33 cellular contexts compared by ENCODE assay signal in genomic region chr5:181265092-181265671, GRCh38. TPM values are rescaled to one million over a fixed set of nuclear protein-coding genes. Genes with fewer than 3 reads are reported as not detected.
DNase-seq lines count a peak whose midpoint lies in the region; ATAC-seq, FAIRE-seq and TF ChIP-seq lines count a peak whose summit lies in the region.
"Had no signal": no experiment of that assay in that cellular context is flagged by ENCODE, and none has a peak within 500 bp of the region (broad histone marks: within the 10 kb centered on the region; RNA-seq: fewer than 3 reads in every experiment).

No MANE protein-coding gene starts in this region.

- in situ Hi-C loops in HepG2 (cut with HindIII; ENCODE audit: extremely low pct_ligation_motif_present, low pct_unique_long_range_greater_than_20kb): no loop called here

- H4K20me1 ChIP-seq in HepG2 (ENCODE audit: insufficient read depth, low read length): no peaks in the 10 kb centered on the region

- POLR2A ChIA-PET in HepG2 (lab: Yijun Ruan, JAX): interaction anchor here (0.7 kb wide), 1 partner anchor 22 kb away, joined by 3 read pairs; no protein-coding TSS in a partner anchor

- no peak overlapping the region for H3K4me2 ChIP-seq in HepG2 (ENCODE audit: low read depth, low read length)
- H3K4me2 ChIP-seq: BLaER1 had no signal

- CTCF ChIA-PET in HepG2 (lab: Yijun Ruan, JAX; ENCODE audit: low intra/inter-chr PET ratio, low total read pairs): no interaction called here

- TF ChIP-seq POLR2A in HepG2 (IDR thresholded peaks at IDR 0.05; ENCODE audit: insufficient read depth in 1 of 2, low read depth in 2 of 2, low read length in 2 of 2) (no peak), right lobe of liver (IDR thresholded peaks at IDR 0.05) (no peak)

- peak overlapping the region; percentile 41 for H3K4me3 Mint-ChIP-seq in natural killer cell treated with Interleukin-12 subunit alpha and Interleukin-12 subunit beta and Interleukin-15 and Interleukin-18, amount 100 ng/mL, for 72 hours
- H3K4me3 Mint-ChIP-seq: activated CD4-positive, alpha-beta memory T cell treated with anti-CD3 and anti-CD28 coated beads, Interleukin-2, amount 10 ng/mL, durations not matched to agents 7 days and 5 days; activated naive CD4-positive, alpha-beta T cell treated with anti-CD3 and anti-CD28 coated beads, Interleukin-2, amount 10 ng/mL, durations not matched to agents 7 days and 5 days; memory B cell had no signal

- TF ChIP-seq EP300 in HepG2 (IDR thresholded peaks at IDR 0.05; ENCODE audit: low read depth in 2 of 2, low read length in 2 of 2) (no peak), HepG2 (CRISPR knock-in tag; IDR thresholded peaks at IDR 0.05; ENCODE audit: borderline replicate concordance) (no peak)

- H3K4me3 ChIP-seq in HepG2 (replicated peaks in 1 of 3; ENCODE audit: insufficient read depth in 1 of 3, low read depth in 2 of 3, low read length in 3 of 3) (no peak overlapping the region), right lobe of liver (no peak overlapping the region)
- H3K4me3 ChIP-seq: BLaER1, esophagus muscularis mucosa, MG63, psoas muscle, SJCRH30, tibial artery had no signal

- H3K79me2 ChIP-seq in HepG2 (ENCODE audit: insufficient read depth, low read length): peaks cover 9% of the 10 kb centered on the region

- 72% methylated on average over 14 of the region's 18 CpGs for WGBS in HepG2 (ENCODE audit: low lambda C conversion rate)
- whole genome bisulfite sequencing in right lobe of liver (ENCODE audit: insufficient coverage, low coverage, low lambda C conversion rate, missing lambda C conversion rate): 71% methylated on average over 6 of the region's 18 CpGs

- H3K27me3 Mint-ChIP-seq in natural killer cell treated with Interleukin-12 subunit alpha and Interleukin-12 subunit beta and Interleukin-15 and Interleukin-18, amount 100 ng/mL, for 72 hours: no peaks in the 10 kb centered on the region
- H3K27me3 Mint-ChIP-seq: activated CD4-positive, alpha-beta memory T cell treated with anti-CD3 and anti-CD28 coated beads, Interleukin-2, amount 10 ng/mL, durations not matched to agents 7 days and 5 days; memory B cell had no signal

- peaks cover 3 to 6% of the 10 kb centered on the region in 2 experiments; a peak in 3 of 5 replicates for H3K36me3 ChIP-seq in HepG2 (replicated peaks in 1 of 2; ENCODE audit: control insufficient read depth in 1 of 2, insufficient read depth in 2 of 2, low read length in 2 of 2)
- no peaks in the 10 kb centered on the region for H3K36me3 ChIP-seq in right lobe of liver

- H2AFZ ChIP-seq in HepG2 (ENCODE audit: low read length): no peak overlapping the region

- H3K9me3 Mint-ChIP-seq in natural killer cell treated with Interleukin-12 subunit alpha and Interleukin-12 subunit beta and Interleukin-15 and Interleukin-18, amount 100 ng/mL, for 72 hours: no peaks in the 10 kb centered on the region
- H3K9me3 Mint-ChIP-seq: activated CD4-positive, alpha-beta memory T cell treated with anti-CD3 and anti-CD28 coated beads, Interleukin-2, amount 10 ng/mL, durations not matched to agents 7 days and 5 days; activated naive CD4-positive, alpha-beta T cell treated with anti-CD3 and anti-CD28 coated beads, Interleukin-2, amount 10 ng/mL, durations not matched to agents 7 days and 5 days; memory B cell had no signal

- H3K27me3 ChIP-seq in HepG2 (ENCODE audit: control insufficient read depth in 1 of 2, insufficient read depth in 2 of 2, low read length in 2 of 2) (no peaks in the 10 kb centered on the region; a peak in 1 of 5 replicates), right lobe of liver (no peaks in the 10 kb centered on the region)
- H3K27me3 ChIP-seq: BLaER1, esophagus muscularis mucosa, MG63, SJCRH30, tibial artery had no signal

- no peaks in the 10 kb centered on the region for H3K9me3 ChIP-seq in HepG2 (ENCODE audit: low read length)
- no peaks in the 10 kb centered on the region for H3K9me3 ChIP-seq in right lobe of liver
- H3K9me3 ChIP-seq: BLaER1, Caco-2, esophagus muscularis mucosa, MG63, psoas muscle, SJCRH30, tibial artery had no signal

- no peak for DNase-seq in HepG2 (ENCODE audit: low spot score)
- DNase-seq in right lobe of liver: no peak
- peak; percentile 46 for DNase-seq in activated gamma-delta T cell treated with anti-CD3 and anti-CD28 coated beads, Interleukin-2, amount 50 U/mL, for 16 hours (ENCODE audit: low read depth)
- no peak for DNase-seq in natural killer cell treated with Interleukin-12 subunit alpha and Interleukin-12 subunit beta and Interleukin-15 and Interleukin-18, amount 100 ng/mL, for 72 hours (ENCODE audit: low spot score)
- no peak for DNase-seq in D721Med (ENCODE audit: insufficient read length, low spot score)
- no peak for DNase-seq in NCI-H2107 treated with DMSO at 0.1 percent for 48 hours (lab: John Stamatoyannopoulos, UW; ENCODE audit: unreplicated experiment)
- DNase-seq in sciatic nerve (ENCODE audit: low spot score): no peak
- DNase-seq: activated CD4-positive, alpha-beta memory T cell treated with anti-CD3 and anti-CD28 coated beads, Interleukin-2, amount 10 ng/mL, durations not matched to agents 7 days and 5 days; activated naive CD4-positive, alpha-beta T cell treated with anti-CD3 and anti-CD28 coated beads, Interleukin-2, amount 10 ng/mL, durations not matched to agents 7 days and 5 days; activated T-cell treated with anti-CD3 and anti-CD28 coated beads, Interleukin-2, amount 50 U/mL, for 48 hours; amygdala; Caco-2; DND-41; foreskin melanocyte; KBM-7; left cardiac atrium; MG63; NCI-H1417; NCI-H2029 treated with DMSO at 0.1 percent for 48 hours; NCI-H226; NCI-H69; psoas muscle; SJCRH30; tibial artery had no signal

- H3K4me1 ChIP-seq in HepG2 (ENCODE audit: insufficient read depth, low read length) (peaks cover 23% of the 10 kb centered on the region), right lobe of liver (no peaks in the 10 kb centered on the region)
- H3K4me1 ChIP-seq: SJCRH30 had no signal

- peaks cover 12 to 23% of the 10 kb centered on the region in 2 donors for H3K4me1 Mint-ChIP-seq in natural killer cell treated with Interleukin-12 subunit alpha and Interleukin-12 subunit beta and Interleukin-15 and Interleukin-18, amount 100 ng/mL, for 72 hours (ENCODE audit: low read depth in 2 of 2)

- H3K27ac Mint-ChIP-seq in natural killer cell treated with Interleukin-12 subunit alpha and Interleukin-12 subunit beta and Interleukin-15 and Interleukin-18, amount 100 ng/mL, for 72 hours: no peak overlapping the region
- H3K27ac Mint-ChIP-seq: activated CD4-positive, alpha-beta memory T cell treated with anti-CD3 and anti-CD28 coated beads, Interleukin-2, amount 10 ng/mL, durations not matched to agents 7 days and 5 days; memory B cell had no signal

- no peak for ATAC-seq in HepG2
- ATAC-seq in right lobe of liver: no peak
- ATAC-seq in natural killer cell treated with Interleukin-12 subunit alpha and Interleukin-12 subunit beta and Interleukin-15 and Interleukin-18, amount 100 ng/mL, for 72 hours: peak in 1 of 2 donors; percentile 34
- no peak for ATAC-seq in sciatic nerve
- ATAC-seq: activated CD4-positive, CD25-positive, alpha-beta regulatory T cell treated with anti-CD3 and anti-CD28 coated beads, Interleukin-2, amount 50 U/mL, for 24 hours; HCT116; left cardiac atrium; psoas muscle had no signal

- no peak overlapping the region for H3K9ac ChIP-seq in HepG2 (ENCODE audit: insufficient read depth, low read depth, low read length)
- H3K9ac ChIP-seq: BLaER1 had no signal

- H3K36me3 Mint-ChIP-seq in natural killer cell treated with Interleukin-12 subunit alpha and Interleukin-12 subunit beta and Interleukin-15 and Interleukin-18, amount 100 ng/mL, for 72 hours: peaks cover 4% of the 10 kb centered on the region

- no peak for TF ChIP-seq RAD21 in HepG2 (CRISPR knock-in tag; IDR thresholded peaks at IDR 0.05)

- H3K27ac ChIP-seq in HepG2 (ENCODE audit: extremely low read length, insufficient read depth, low read length) (no peak overlapping the region), right lobe of liver (no peak overlapping the region)
- H3K27ac ChIP-seq: BLaER1, esophagus muscularis mucosa, psoas muscle, SJCRH30, tibial artery had no signal

- intact Hi-C loops in HepG2 (cut with micrococcal nuclease; ENCODE audit: unreplicated experiment): no loop called here
- intact Hi-C loops in right lobe of liver (cut with DNase I): no loop called here
- intact Hi-C loops in sciatic nerve (cut with DNase I): no loop called here

- TF ChIP-seq CTCF in HepG2 (CRISPR knock-in tag; IDR thresholded peaks at IDR 0.05) (no peak), right lobe of liver (IDR thresholded peaks at IDR 0.05) (no peak), D721Med (IDR thresholded peaks at IDR 0.05; ENCODE audit: insufficient read depth, missing control alignments) (no peak)

- no TSS peak for BruUV-seq in HepG2 (replicated peaks; lab: Mats Ljungman, UMichigan)

- no peak for FAIRE-seq in HepG2 (lab: Jason Lieb, UNC)
- no peak for FAIRE-seq in D721Med (lab: Jason Lieb, UNC)
- FAIRE-seq: bronchial epithelial cell, colon, GM18507, RCC 7860 had no signal

RNA-seq across cellular contexts. Expression of gene TRIM52, which starts 4.2 kb away (rescaled TPM):
- 5.7 and 7.2 TPM in 2 replicates for total RNA-seq in HepG2 (2016; rRNA removed; fragmentation: Illumina TruSeq; extraction: Trizol)
- total RNA-seq in HepG2 (2016; cell fraction: cytosol; rRNA removed; fragmentation: Illumina TruSeq; extraction: Trizol; ENCODE audit: low read depth): 0.20 and 0.44 TPM in 2 replicates
- total RNA-seq in HepG2 (2016; cell fraction: insoluble cytoplasmic fraction; rRNA removed; fragmentation: Illumina TruSeq; extraction: Trizol): 5.4 and 6.0 TPM in 2 replicates
- 2.1 and 2.2 TPM in 2 replicates for total RNA-seq in HepG2 (2016; cell fraction: membrane; rRNA removed; fragmentation: Illumina TruSeq; extraction: Trizol)
- total RNA-seq in HepG2 (2016; cell fraction: nucleus; rRNA removed; fragmentation: Illumina TruSeq; extraction: Trizol): 10.3 and 12.8 TPM in 2 replicates
- 11.6 and 11.7 TPM in 2 replicates for polyA plus RNA-seq in HepG2 (2011; rRNA removed)
- polyA plus RNA-seq in HepG2 (2011; cell fraction: cytosol; rRNA removed): 4.4 and 5.3 TPM in 2 replicates
- polyA plus RNA-seq in HepG2 (2011; cell fraction: nucleus; rRNA removed): 16.4 and 22.4 TPM in 2 replicates
- 9.0 and 15.2 TPM in 2 replicates for polyA plus RNA-seq in HepG2 (2012)
- 0.20 and 0.26 TPM in 2 replicates for polyA plus RNA-seq in HepG2 (2016; cell fraction: cytosol; fragmentation: Illumina TruSeq; extraction: Trizol; ENCODE audit: low read depth)
- 5.4 and 5.6 TPM in 2 replicates for polyA plus RNA-seq in HepG2 (2016; cell fraction: insoluble cytoplasmic fraction; fragmentation: Illumina TruSeq; extraction: Trizol; ENCODE audit: low read depth)
- polyA plus RNA-seq in HepG2 (2016; cell fraction: membrane; fragmentation: Illumina TruSeq; extraction: Trizol; ENCODE audit: low read depth): 0.95 and 1.1 TPM in 2 replicates
- 27.9 and 33.0 TPM in 2 replicates for polyA plus RNA-seq in HepG2 (2016; cell fraction: nucleus; fragmentation: Illumina TruSeq; extraction: Trizol; ENCODE audit: insufficient read depth, low read depth)
- polyA minus RNA-seq in HepG2 (2011; rRNA and poly(A)+ RNA removed; ENCODE audit: low replicate concordance): 9.3 and 15.7 TPM in 2 replicates
- 2.7 and 3.2 TPM in 2 replicates for polyA minus RNA-seq in HepG2 (2011; cell fraction: cytosol; rRNA and poly(A)+ RNA removed)
- polyA minus RNA-seq in HepG2 (2011; cell fraction: nucleus; rRNA and poly(A)+ RNA removed): 22.7 and 24.9 TPM in 2 replicates
- total RNA-seq in right lobe of liver: 1 to 10 TPM; 2.8 to 6.5 (median 4.6) TPM
- total RNA-seq in natural killer cell treated with Interleukin-12 subunit alpha and Interleukin-12 subunit beta and Interleukin-15 and Interleukin-18, amount 100 ng/mL, for 72 hours: 10 to 100 TPM; 22.3 to 33.2 TPM
- total RNA-seq in sciatic nerve: 14.1 TPM

RNA-seq across cellular contexts. Expression of gene RACK1, which starts 21.5 kb away (rescaled TPM):
- total RNA-seq in HepG2 (2016; rRNA removed; fragmentation: Illumina TruSeq; extraction: Trizol) (2,514 and 3,226 TPM in 2 replicates), right lobe of liver (1,000 to 10,000 TPM in 2 of 6 experiments, 100 to 1,000 TPM in 4; 470 to 1,156 (median 552) TPM), sciatic nerve (1,122 TPM)
- 4,063 and 4,402 TPM in 2 replicates for total RNA-seq in HepG2 (2016; cell fraction: cytosol; rRNA removed; fragmentation: Illumina TruSeq; extraction: Trizol; ENCODE audit: low read depth)
- 2,554 and 3,310 TPM in 2 replicates for total RNA-seq in HepG2 (2016; cell fraction: insoluble cytoplasmic fraction; rRNA removed; fragmentation: Illumina TruSeq; extraction: Trizol)
- total RNA-seq in HepG2 (2016; cell fraction: membrane; rRNA removed; fragmentation: Illumina TruSeq; extraction: Trizol): 5,165 and 5,275 TPM in 2 replicates
- 943 and 1,018 TPM in 2 replicates for total RNA-seq in HepG2 (2016; cell fraction: nucleus; rRNA removed; fragmentation: Illumina TruSeq; extraction: Trizol)
- 6,141 and 6,693 TPM in 2 replicates for polyA plus RNA-seq in HepG2 (2011; rRNA removed)
- 6,517 and 7,296 TPM in 2 replicates for polyA plus RNA-seq in HepG2 (2011; cell fraction: cytosol; rRNA removed)
- polyA plus RNA-seq in HepG2 (2011; cell fraction: nucleus; rRNA removed): 2,166 and 2,467 TPM in 2 replicates
- 4,104 and 4,114 TPM in 2 replicates for polyA plus RNA-seq in HepG2 (2012)
- 3,699 and 3,997 TPM in 2 replicates for polyA plus RNA-seq in HepG2 (2016; cell fraction: cytosol; fragmentation: Illumina TruSeq; extraction: Trizol; ENCODE audit: low read depth)
- polyA plus RNA-seq in HepG2 (2016; cell fraction: insoluble cytoplasmic fraction; fragmentation: Illumina TruSeq; extraction: Trizol; ENCODE audit: low read depth): 3,545 and 3,580 TPM in 2 replicates
- polyA plus RNA-seq in HepG2 (2016; cell fraction: membrane; fragmentation: Illumina TruSeq; extraction: Trizol; ENCODE audit: low read depth): 4,862 and 5,343 TPM in 2 replicates
- polyA plus RNA-seq in HepG2 (2016; cell fraction: nucleus; fragmentation: Illumina TruSeq; extraction: Trizol; ENCODE audit: insufficient read depth, low read depth): 1,515 and 1,598 TPM in 2 replicates
- 10,364 and 11,951 TPM in 2 replicates for polyA minus RNA-seq in HepG2 (2011; rRNA and poly(A)+ RNA removed; ENCODE audit: low replicate concordance)
- polyA minus RNA-seq in HepG2 (2011; cell fraction: cytosol; rRNA and poly(A)+ RNA removed): 2,548 and 2,636 TPM in 2 replicates
- 1,064 and 1,481 TPM in 2 replicates for polyA minus RNA-seq in HepG2 (2011; cell fraction: nucleus; rRNA and poly(A)+ RNA removed)
- 1,000 to 10,000 TPM; 1,525 to 1,671 TPM for total RNA-seq in natural killer cell treated with Interleukin-12 subunit alpha and Interleukin-12 subunit beta and Interleukin-15 and Interleukin-18, amount 100 ng/mL, for 72 hours

RNA-seq across cellular contexts. Expression of gene TRIM41, which starts 42.1 kb away (rescaled TPM):
- total RNA-seq in HepG2 (2016; rRNA removed; fragmentation: Illumina TruSeq; extraction: Trizol) (10.9 and 16.7 TPM in 2 replicates), right lobe of liver (10 to 100 TPM in 4 of 6 experiments, 1 to 10 TPM in 2; 7.3 to 20.6 (median 15.9) TPM), sciatic nerve (24.6 TPM)
- 3.4 and 3.6 TPM in 2 replicates for total RNA-seq in HepG2 (2016; cell fraction: cytosol; rRNA removed; fragmentation: Illumina TruSeq; extraction: Trizol; ENCODE audit: low read depth)
- 12.4 and 16.7 TPM in 2 replicates for total RNA-seq in HepG2 (2016; cell fraction: insoluble cytoplasmic fraction; rRNA removed; fragmentation: Illumina TruSeq; extraction: Trizol)
- total RNA-seq in HepG2 (2016; cell fraction: membrane; rRNA removed; fragmentation: Illumina TruSeq; extraction: Trizol): 9.1 and 9.7 TPM in 2 replicates
- 11.4 and 13.1 TPM in 2 replicates for total RNA-seq in HepG2 (2016; cell fraction: nucleus; rRNA removed; fragmentation: Illumina TruSeq; extraction: Trizol)
- polyA plus RNA-seq in HepG2 (2011; rRNA removed): 10.2 and 10.9 TPM in 2 replicates
- 5.4 and 6.4 TPM in 2 replicates for polyA plus RNA-seq in HepG2 (2011; cell fraction: cytosol; rRNA removed)
- polyA plus RNA-seq in HepG2 (2011; cell fraction: nucleus; rRNA removed): 66.0 and 81.3 TPM in 2 replicates
- polyA plus RNA-seq in HepG2 (2012): 10.5 and 10.9 TPM in 2 replicates
- polyA plus RNA-seq in HepG2 (2016; cell fraction: cytosol; fragmentation: Illumina TruSeq; extraction: Trizol; ENCODE audit: low read depth): 2.6 and 3.0 TPM in 2 replicates
- polyA plus RNA-seq in HepG2 (2016; cell fraction: insoluble cytoplasmic fraction; fragmentation: Illumina TruSeq; extraction: Trizol; ENCODE audit: low read depth): 15.2 and 16.5 TPM in 2 replicates
- polyA plus RNA-seq in HepG2 (2016; cell fraction: membrane; fragmentation: Illumina TruSeq; extraction: Trizol; ENCODE audit: low read depth): 7.8 and 8.3 TPM in 2 replicates
- 28.6 and 33.8 TPM in 2 replicates for polyA plus RNA-seq in HepG2 (2016; cell fraction: nucleus; fragmentation: Illumina TruSeq; extraction: Trizol; ENCODE audit: insufficient read depth, low read depth)
- polyA minus RNA-seq in HepG2 (2011; rRNA and poly(A)+ RNA removed; ENCODE audit: low replicate concordance): 7.5 and 14.8 TPM in 2 replicates
- polyA minus RNA-seq in HepG2 (2011; cell fraction: cytosol; rRNA and poly(A)+ RNA removed): 3.3 and 3.7 TPM in 2 replicates
- polyA minus RNA-seq in HepG2 (2011; cell fraction: nucleus; rRNA and poly(A)+ RNA removed): 17.4 and 18.8 TPM in 2 replicates
- 10 to 100 TPM; 29.5 to 50.6 TPM for total RNA-seq in natural killer cell treated with Interleukin-12 subunit alpha and Interleukin-12 subunit beta and Interleukin-15 and Interleukin-18, amount 100 ng/mL, for 72 hours
